Comparison of ENCODE assay signal across 16 cellular contexts in genomic region chr2:98559581-98559980, GRCh38. TPM values are rescaled to one million over a fixed set of nuclear protein-coding genes. Genes with fewer than 3 reads are reported as not detected.
DNase-seq lines count a peak whose midpoint lies in the region; ATAC-seq, FAIRE-seq and TF ChIP-seq lines count a peak whose summit lies in the region.
"Had no signal": no experiment of that assay in that cellular context is flagged by ENCODE, and none has a peak within 500 bp of the region (broad histone marks: within the 10 kb centered on the region; RNA-seq: fewer than 3 reads in every experiment).

No MANE protein-coding gene starts in this region.

- dilution Hi-C loops in IMR-90 (cut with HindIII; ENCODE audit: low sequenced_read_pairs, unreplicated experiment), result no loop called here

- peak overlapping the region; percentile 56 for H2BK5ac ChIP-seq in IMR-90 (ENCODE audit: low read depth, low read length, poor library complexity, severe bottlenecking)

- H2AK9ac ChIP-seq in IMR-90 (replicated peaks; ENCODE audit: low read depth, low read length, poor library complexity), result no peak overlapping the region

- FAIRE-seq in H54 (lab: Jason Lieb, UNC), result no peak
- FAIRE-seq: bronchial epithelial cell, D721Med had no signal

- H3K36me3 Mint-ChIP-seq in natural killer cell treated with Interleukin-12 subunit alpha and Interleukin-12 subunit beta and Interleukin-15 and Interleukin-18, amount 100 ng/mL, for 72 hours, result peaks cover 6% of the 10 kb centered on the region

- peak overlapping the region; percentile 13; the same call in 1 of the 2 replicates for H3K18ac ChIP-seq in IMR-90 (ENCODE audit: low read depth, low read length)

- H3K14ac ChIP-seq in IMR-90 (replicated peaks; ENCODE audit: low read depth, low read length), result peak overlapping the region; percentile 31; the same call in 1 of the 2 replicates

- no peak for ATAC-seq in SK-N-SH treated with all-trans-retinoic acid at 6 μM for 48 hours
- peak; percentile 25 for ATAC-seq in IMR-90 (ENCODE audit: low read depth)
- ATAC-seq in natural killer cell treated with Interleukin-12 subunit alpha and Interleukin-12 subunit beta and Interleukin-15 and Interleukin-18, amount 100 ng/mL, for 72 hours, result no peak
- ATAC-seq in HG03097 (IDR thresholded peaks at IDR 0.05; ENCODE audit: low FRiP score, unreplicated experiment), result no peak
- ATAC-seq: GM23338 had no signal

- H3K9me1 ChIP-seq in IMR-90 (ENCODE audit: insufficient read depth, low read length), result peaks cover 15% of the 10 kb centered on the region

- H2BK20ac ChIP-seq in IMR-90 (ENCODE audit: low read depth, low read length), result no peak overlapping the region

- peaks cover 8% of the 10 kb centered on the region for H3F3A ChIP-seq in SK-N-SH (replicated peaks; ENCODE audit: insufficient read depth)

- no TSS peak for BruUV-seq in IMR-90 (replicated peaks; lab: Mats Ljungman, UMichigan)

- H3K9me3 Mint-ChIP-seq in natural killer cell treated with Interleukin-12 subunit alpha and Interleukin-12 subunit beta and Interleukin-15 and Interleukin-18, amount 100 ng/mL, for 72 hours, result no peaks in the 10 kb centered on the region
- H3K9me3 Mint-ChIP-seq: GM23338, type B pancreatic cell had no signal

- 0 out of 2 replicates have a peak overlapping the region, but pooled peaks have one; percentile 10 for H2AK5ac ChIP-seq in IMR-90 (ENCODE audit: low read depth, low read length)

- H2BK15ac ChIP-seq in IMR-90 (ENCODE audit: low read depth, low read length), result no peak overlapping the region

- H3K79me1 ChIP-seq in IMR-90 (ENCODE audit: low read depth in 1 of 2, low read length in 2 of 2), result 0 out of 4 replicates have a peak, but pooled peaks cover 0 to 4% of the 10 kb centered on the region in 2 experiments

- no peak overlapping the region; the same call in 1 of the 2 replicates for H4K91ac ChIP-seq in IMR-90 (ENCODE audit: insufficient read depth, low read depth, low read length)

- H3K4me1 Mint-ChIP-seq in natural killer cell treated with Interleukin-12 subunit alpha and Interleukin-12 subunit beta and Interleukin-15 and Interleukin-18, amount 100 ng/mL, for 72 hours (ENCODE audit: low read depth in 2 of 2), result peaks cover 39 to 46% of the 10 kb centered on the region in 2 donors
- H3K4me1 Mint-ChIP-seq: GM23338 had no signal

- in situ Hi-C loops in IMR-90 (cut with MboI; ENCODE audit: low sequenced_read_pairs), result no loop called here
- in situ Hi-C loops in brain microvascular endothelial cell (cut with HindIII; ENCODE audit: low pct_ligation_motif_present, low sequenced_read_pairs), result no loop called here

- TF ChIP-seq POLR2A in IMR-90 (IDR thresholded peaks at IDR 0.05; ENCODE audit: low read depth, low read length) (no peak), H54 (IDR thresholded peaks at IDR 0.05; ENCODE audit: low read depth, low read length) (no peak)

- no peaks in the 10 kb centered on the region for H3K27me3 ChIP-seq in SK-N-SH (ENCODE audit: insufficient read depth)
- H3K27me3 ChIP-seq in IMR-90 (ENCODE audit: control insufficient read depth, insufficient read depth, low read length), result no peaks in the 10 kb centered on the region
- no peaks in the 10 kb centered on the region for H3K27me3 ChIP-seq in brain microvascular endothelial cell (replicated peaks)

- H3K27me3 Mint-ChIP-seq in natural killer cell treated with Interleukin-12 subunit alpha and Interleukin-12 subunit beta and Interleukin-15 and Interleukin-18, amount 100 ng/mL, for 72 hours, result no peaks in the 10 kb centered on the region
- H3K27me3 Mint-ChIP-seq: type B pancreatic cell had no signal

- no peaks in the 10 kb centered on the region for H3K9me2 ChIP-seq in SK-N-SH

- TF ChIP-seq RAD21 in SK-N-SH (IDR thresholded peaks at IDR 0.05; ENCODE audit: low read length) (no peak), IMR-90 (IDR thresholded peaks at IDR 0.05; ENCODE audit: low read length) (no peak)

- H3K23ac ChIP-seq in IMR-90 (ENCODE audit: low read depth, low read length), result 0 out of 2 replicates have a peak overlapping the region, but pooled peaks have one; percentile 24

- H3K4ac ChIP-seq in IMR-90 (ENCODE audit: low read depth, low read length), result 0 out of 2 replicates have a peak overlapping the region, but pooled peaks have one; percentile 36

- POLR2A ChIA-PET in SK-N-SH (lab: Yijun Ruan, JAX), result interaction anchor here (1.0 kb wide), 1 partner anchor 115 kb away, joined by 3 read pairs; the partner anchor contains the start of gene INPP4A
- POLR2A ChIA-PET in IMR-90 (lab: Charles Lee; ENCODE audit: unreplicated experiment), result interaction anchor here (0.5 kb wide), 1 partner anchor 18 kb away, joined by 12 read pairs; no protein-coding TSS in a partner anchor

- H4K5ac ChIP-seq in IMR-90 (ENCODE audit: low read depth, low read length), result no peak overlapping the region

- CTCF ChIA-PET in SK-N-SH (lab: Yijun Ruan, JAX), result interaction anchor here (1.0 to 2.7 kb wide), 3 partner anchors 9 to 71 kb away, joined by 3 to 14 read pairs (median 3); no protein-coding TSS in a partner anchor
- CTCF ChIA-PET in IMR-90 (lab: Yijun Ruan, JAX), result interaction anchor here (0.6 to 1.0 kb wide), 3 partner anchors 9 to 19 kb away, joined by 3 to 4 read pairs (median 3); no protein-coding TSS in a partner anchor

- H3K4me2 ChIP-seq in SK-N-SH (peak overlapping the region; percentile 64; the same call in 1 of the 2 replicates), IMR-90 (ENCODE audit: low read depth, low read length) (0 out of 2 replicates have a peak overlapping the region, but pooled peaks have one; percentile 5)
- H3K4me2 ChIP-seq: GM23338 had no signal

- H3K4me1 ChIP-seq in SK-N-SH (ENCODE audit: control insufficient read depth in 1 of 2, insufficient read depth in 2 of 2, low read depth in 1 of 2, low read length in 1 of 2) (peaks cover 7 to 9% of the 10 kb centered on the region in 2 experiments; a peak in 2 of 4 replicates), IMR-90 (ENCODE audit: control insufficient read depth, insufficient read depth, low read length) (peaks cover 14% of the 10 kb centered on the region)

- WGBS in SK-N-SH (ENCODE audit: low lambda C conversion rate), result 93% methylated on average over 3 of the region's 3 CpGs
- no CpG with 5 or more reads among the region's 3 CpGs for WGBS in IMR-90 (ENCODE audit: extremely low coverage in 2 of 2, insufficient read length in 1 of 2), 2 experiments

- H2AFZ ChIP-seq in SK-N-SH (ENCODE audit: low read depth) (no peak overlapping the region), IMR-90 (replicated peaks; ENCODE audit: low read length, poor library complexity) (no peak overlapping the region)
- H2AFZ ChIP-seq: GM23338 had no signal

- H3K27ac ChIP-seq in SK-N-SH (ENCODE audit: low read depth in 2 of 2, low read length in 1 of 2), result peak overlapping the region in 1 of 2 experiments; percentile 51; a peak in 1 of 4 replicates
- H3K27ac ChIP-seq in IMR-90 (ENCODE audit: insufficient read depth, low read length), result no peak overlapping the region; the same call in 1 of the 2 replicates
- H3K27ac ChIP-seq in brain microvascular endothelial cell, result peak overlapping the region; percentile 57
- H3K27ac ChIP-seq: 22Rv1, epithelial cell of prostate had no signal

- H3K79me2 ChIP-seq in SK-N-SH (ENCODE audit: insufficient read depth), result no peaks in the 10 kb centered on the region

- H4K8ac ChIP-seq in IMR-90 (ENCODE audit: low read depth in 2 of 2, low read length in 2 of 2), result peak overlapping the region in 1 of 2 experiments; percentile 24; a peak in 1 of 4 replicates

- peak overlapping the region; percentile 25 to 36 for H3K27ac Mint-ChIP-seq in natural killer cell treated with Interleukin-12 subunit alpha and Interleukin-12 subunit beta and Interleukin-15 and Interleukin-18, amount 100 ng/mL, for 72 hours
- H3K27ac Mint-ChIP-seq: type B pancreatic cell had no signal

- DNase-seq in SK-N-SH (no peak), IMR-90 (peak; percentile 27), brain microvascular endothelial cell (no peak), H54 (ENCODE audit: insufficient read length, low spot score) (no peak), OCI-M1 (lab: John Stamatoyannopoulos, UW) (no peak)
- DNase-seq in natural killer cell treated with Interleukin-12 subunit alpha and Interleukin-12 subunit beta and Interleukin-15 and Interleukin-18, amount 100 ng/mL, for 72 hours (ENCODE audit: low spot score), result peak; percentile 52
- DNase-seq: NCI-H1092 treated with DMSO at 0.1 percent for 48 hours, NCI-H510A treated with DMSO at 0.1 percent for 48 hours had no signal

- intact Hi-C loops in IMR-90 (cut with micrococcal nuclease), result no loop called here

- H3K36me3 ChIP-seq in SK-N-SH (replicated peaks in 1 of 2; ENCODE audit: control insufficient read depth in 1 of 2, insufficient read depth in 2 of 2, low read length in 1 of 2) (peaks cover 8 to 43% of the 10 kb centered on the region in 2 experiments), IMR-90 (ENCODE audit: control insufficient read depth, insufficient read depth, low read length) (peaks cover 18% of the 10 kb centered on the region), brain microvascular endothelial cell (replicated peaks) (no peaks in the 10 kb centered on the region)

- H4K20me1 ChIP-seq in SK-N-SH (ENCODE audit: insufficient read depth) (no peaks in the 10 kb centered on the region), IMR-90 (ENCODE audit: insufficient read depth, low read length) (peaks cover 5% of the 10 kb centered on the region; the same call in 1 of the 2 replicates)

- no peak overlapping the region for H3K56ac ChIP-seq in IMR-90 (ENCODE audit: extremely low read depth, insufficient read depth, low read length)

- TF ChIP-seq EP300 in SK-N-SH (IDR thresholded peaks at IDR 0.05; ENCODE audit: borderline replicate concordance in 1 of 2, low read depth in 1 of 2, low read length in 1 of 2), result no peak

- 0 out of 2 replicates have a peak overlapping the region, but pooled peaks have one; percentile 7 for H2BK120ac ChIP-seq in IMR-90 (ENCODE audit: low read depth, low read length)

- H3K4me3 ChIP-seq in SK-N-SH (ENCODE audit: low read depth in 2 of 2, low read length in 1 of 2) (no peak overlapping the region), IMR-90 (ENCODE audit: insufficient read depth, low read depth, low read length) (no peak overlapping the region), brain microvascular endothelial cell (ENCODE audit: low read depth, low read length) (no peak overlapping the region)
- H3K4me3 ChIP-seq: GM23338 had no signal

- no peaks in the 10 kb centered on the region for H3K9me3 ChIP-seq in SK-N-SH
- H3K9me3 ChIP-seq in IMR-90 (ENCODE audit: control insufficient read depth, insufficient read depth, low read length), result no peaks in the 10 kb centered on the region

- TF ChIP-seq CTCF in SK-N-SH (IDR thresholded peaks at IDR 0.05) (no peak), IMR-90 (conservative IDR thresholded peaks at IDR 0.05; ENCODE audit: low read depth, low read length) (no peak), brain microvascular endothelial cell (IDR thresholded peaks at IDR 0.05; ENCODE audit: low read depth, low read length, missing control alignments) (no peak)

- H3K4me3 Mint-ChIP-seq in natural killer cell treated with Interleukin-12 subunit alpha and Interleukin-12 subunit beta and Interleukin-15 and Interleukin-18, amount 100 ng/mL, for 72 hours, result peak overlapping the region; percentile 32
- H3K4me3 Mint-ChIP-seq: GM23338, type B pancreatic cell had no signal

- no peak overlapping the region for H3K9ac ChIP-seq in SK-N-SH
- no peak overlapping the region for H3K9ac ChIP-seq in IMR-90 (ENCODE audit: low read depth, low read length)

RNA-seq across cellular contexts. Expression of gene COA5, which starts 48.7 kb away (rescaled TPM):
- polyA plus RNA-seq in SK-N-SH (2012; rRNA removed) (39.9 and 40.3 TPM in 2 replicates), IMR-90 (2012; rRNA removed) (10.1 and 14.2 TPM in 2 replicates)
- 42.1 and 50.6 TPM in 2 replicates for polyA plus RNA-seq in SK-N-SH (2012; cell fraction: cytosol; rRNA removed)
- 25.5 and 57.8 TPM in 2 replicates for polyA plus RNA-seq in SK-N-SH (2012; cell fraction: nucleus; rRNA removed)
- total RNA-seq in IMR-90 (2012; rRNA removed), result 8.4 and 16.4 TPM in 2 replicates
- 7.7 and 10.4 TPM in 2 replicates for polyA plus RNA-seq in IMR-90 (2012; cell fraction: cytosol; rRNA removed)
- polyA plus RNA-seq in IMR-90 (2012; cell fraction: nucleus; rRNA removed; ENCODE audit: low replicate concordance), result 3.6 and 26.9 TPM in 2 replicates
- total RNA-seq in natural killer cell treated with Interleukin-12 subunit alpha and Interleukin-12 subunit beta and Interleukin-15 and Interleukin-18, amount 100 ng/mL, for 72 hours, result 10 to 100 TPM; 16.6 to 21.4 TPM

RNA-seq across cellular contexts. Expression of gene UNC50, which starts 48.8 kb away (rescaled TPM):
- polyA plus RNA-seq in SK-N-SH (2012; rRNA removed), result 46.9 and 62.0 TPM in 2 replicates
- polyA plus RNA-seq in SK-N-SH (2012; cell fraction: cytosol; rRNA removed), result 67.1 and 86.3 TPM in 2 replicates
- polyA plus RNA-seq in SK-N-SH (2012; cell fraction: nucleus; rRNA removed), result 53.8 and 64.5 TPM in 2 replicates
- total RNA-seq in IMR-90 (2012; rRNA removed), result 18.3 and 40.3 TPM in 2 replicates
- polyA plus RNA-seq in IMR-90 (2012; rRNA removed), result 29.5 and 34.1 TPM in 2 replicates
- polyA plus RNA-seq in IMR-90 (2012; cell fraction: cytosol; rRNA removed), result 12.0 and 13.8 TPM in 2 replicates
- polyA plus RNA-seq in IMR-90 (2012; cell fraction: nucleus; rRNA removed; ENCODE audit: low replicate concordance), result 12.8 and 48.5 TPM in 2 replicates
- 10 to 100 TPM; 29.6 to 31.8 TPM for total RNA-seq in natural killer cell treated with Interleukin-12 subunit alpha and Interleukin-12 subunit beta and Interleukin-15 and Interleukin-18, amount 100 ng/mL, for 72 hours

Comparison
In these comparisons a context has a peak if more than half of its experiments do, and no peak if none do; other contexts are left out.
1. DNase-seq: peak in IMR-90 (single experiment) and natural killer cell treated with Interleukin-12 subunit alpha and Interleukin-12 subunit beta and Interleukin-15 and Interleukin-18, amount 100 ng/mL, for 72 hours (single experiment); none in SK-N-SH (single experiment), brain microvascular endothelial cell (single experiment), H54 (single experiment) and OCI-M1 (single experiment).